In the genomic region with DNA sequence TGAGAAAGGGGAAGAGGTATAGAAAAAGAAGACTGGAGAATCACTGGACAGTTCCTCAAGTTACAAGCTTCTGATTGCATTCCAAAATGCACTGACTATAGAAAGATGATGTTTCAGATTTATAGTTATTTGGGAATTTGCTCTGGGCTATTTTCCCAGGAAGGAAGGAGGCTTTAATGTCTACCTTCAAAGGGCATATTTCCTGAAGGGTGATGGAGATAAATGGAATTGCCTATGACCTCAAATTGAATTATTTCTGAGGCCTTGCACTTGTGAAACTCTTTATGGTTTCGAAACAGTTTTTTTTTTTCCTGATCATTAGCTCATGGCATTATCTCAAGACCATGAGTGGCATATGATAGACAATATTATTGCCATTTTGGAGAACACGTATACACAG, we compare ENCODE assay signal across 14 cellular contexts.
DNase-seq lines count a peak whose midpoint lies in the region; ATAC-seq and FAIRE-seq lines count a peak whose summit lies in the region.
"Had no signal": no experiment of that assay in that cellular context is flagged by ENCODE, and none has a peak within 500 bp of the region (broad histone marks: within the 10 kb centered on the region; RNA-seq: fewer than 3 reads in every experiment).

No MANE protein-coding gene starts in this region.

- DNase-seq in EL (peak; percentile 43), HTR-8/SVneo (ENCODE audit: insufficient read length, low spot score) (peak; percentile 19), amniotic epithelial cell (ENCODE audit: low read depth) (peak; percentile 51), left cardiac atrium (no peak)
- no peak for DNase-seq in activated CD4-positive, alpha-beta T cell treated with anti-CD3 and anti-CD28 coated beads for 4 hours
- DNase-seq: AML-193; Caco-2; CD8-positive, alpha-beta memory T cell; DND-41; GOT3; H9 had no signal

- no peaks in the 10 kb centered on the region for H3K27me3 Mint-ChIP-seq in activated T-helper 17 cell treated with anti-CD3 and anti-CD28 coated beads, Interleukin-2, amount 50 U/mL, for 72 hours
- H3K27me3 Mint-ChIP-seq: CD8-positive, alpha-beta memory T cell had no signal

- no peak for ATAC-seq in activated T-helper 17 cell treated with anti-CD3 and anti-CD28 coated beads, Interleukin-2, amount 50 U/mL, for 72 hours (replicated peaks)
- ATAC-seq in HG02973 (IDR thresholded peaks at IDR 0.05; ENCODE audit: unreplicated experiment) (no peak), left cardiac atrium (no peak)

- H3K4me1 Mint-ChIP-seq in activated T-helper 17 cell treated with anti-CD3 and anti-CD28 coated beads, Interleukin-2, amount 50 U/mL, for 72 hours = no peaks in the 10 kb centered on the region
- H3K4me1 Mint-ChIP-seq: CD8-positive, alpha-beta memory T cell; H9 had no signal

- no peaks in the 10 kb centered on the region for H3K36me3 Mint-ChIP-seq in activated T-helper 17 cell treated with anti-CD3 and anti-CD28 coated beads, Interleukin-2, amount 50 U/mL, for 72 hours (ENCODE audit: low read depth)
- H3K36me3 Mint-ChIP-seq: CD8-positive, alpha-beta memory T cell had no signal

- no peaks in the 10 kb centered on the region for H3K9me3 Mint-ChIP-seq in activated T-helper 17 cell treated with anti-CD3 and anti-CD28 coated beads, Interleukin-2, amount 50 U/mL, for 72 hours
- H3K9me3 Mint-ChIP-seq: H9 had no signal

- FAIRE-seq in HTR-8/SVneo (lab: Jason Lieb, UNC) = no peak
- FAIRE-seq: GM12891 had no signal

- intact Hi-C loops in left cardiac atrium (cut with DNase I) = no loop called here

- H3K4me3 Mint-ChIP-seq in activated T-helper 17 cell treated with anti-CD3 and anti-CD28 coated beads, Interleukin-2, amount 50 U/mL, for 72 hours = no peak overlapping the region
- H3K4me3 Mint-ChIP-seq: CD8-positive, alpha-beta memory T cell; H9 had no signal

- no peak overlapping the region for H3K27ac Mint-ChIP-seq in activated T-helper 17 cell treated with anti-CD3 and anti-CD28 coated beads, Interleukin-2, amount 50 U/mL, for 72 hours
- H3K27ac Mint-ChIP-seq: CD8-positive, alpha-beta memory T cell; H9 had no signal

Comparison
In these comparisons a context has a peak if more than half of its experiments do, and no peak if none do; other contexts are left out.
1. DNase-seq: peak in EL (single experiment), HTR-8/SVneo (single experiment) and amniotic epithelial cell (single experiment); none in activated CD4-positive, alpha-beta T cell treated with anti-CD3 and anti-CD28 coated beads for 4 hours (0 of 2) and left cardiac atrium (single experiment).